In the genomic region with DNA sequence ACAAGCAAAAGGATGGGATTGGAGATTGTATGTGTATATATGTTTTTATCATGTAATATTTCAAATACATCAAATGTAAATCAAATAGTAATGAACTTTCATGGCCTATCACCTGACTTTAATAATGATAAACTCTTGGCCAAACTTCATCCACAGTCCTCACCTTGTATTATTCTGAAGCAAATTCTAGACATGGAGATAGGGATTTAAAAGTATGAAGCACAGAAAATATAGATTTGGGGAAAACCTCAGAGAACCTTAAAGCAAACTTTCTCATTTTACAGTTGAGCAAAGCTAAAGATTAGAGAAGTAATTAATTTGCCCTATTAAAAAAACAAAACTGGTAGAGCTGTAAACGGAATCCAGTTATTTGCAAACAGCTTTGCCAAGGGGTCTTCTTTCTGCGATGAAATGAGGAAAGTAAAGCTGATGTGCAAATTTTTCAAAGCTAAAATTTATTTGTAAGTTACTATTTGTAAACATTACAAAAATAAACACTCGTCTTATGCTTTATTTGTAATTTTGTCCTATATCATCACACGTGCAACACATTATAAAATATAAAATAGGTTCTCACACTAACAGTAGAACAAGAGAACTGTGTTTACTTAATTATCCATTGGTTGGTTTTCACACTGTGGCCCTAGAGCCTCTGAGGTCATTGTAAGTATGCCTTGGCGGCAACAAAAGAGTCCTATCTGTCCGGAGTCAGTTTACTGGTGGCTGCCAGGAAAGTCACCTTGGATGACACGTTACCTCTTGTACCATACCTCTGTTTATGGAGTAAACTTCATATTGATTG, we compare ENCODE assay signal across 12 cellular contexts. TPM values are rescaled to one million over a fixed set of nuclear protein-coding genes. Genes with fewer than 3 reads are reported as not detected.
DNase-seq lines count a peak whose midpoint lies in the region; ATAC-seq and TF ChIP-seq lines count a peak whose summit lies in the region.
"Had no signal": no experiment of that assay in that cellular context is flagged by ENCODE, and none has a peak within 500 bp of the region (broad histone marks: within the 10 kb centered on the region; RNA-seq: fewer than 3 reads in every experiment).

No MANE protein-coding gene starts in this region.

- H3K27ac ChIP-seq in heart left ventricle (peak overlapping the region in 1 of 12 donors; percentile 82), right atrium auricular region (peak overlapping the region in 1 of 2 donors; percentile 1), upper lobe of right lung (peak overlapping the region; percentile 37)
- H3K27ac ChIP-seq: neural progenitor cell had no signal

- peaks cover 0 to 37% (median 9%) of the 10 kb centered on the region in 9 donors for H3K36me3 ChIP-seq in heart left ventricle
- H3K36me3 ChIP-seq in right atrium auricular region, result no peaks in the 10 kb centered on the region
- peaks cover 18% of the 10 kb centered on the region for H3K36me3 ChIP-seq in upper lobe of right lung
- H3K36me3 ChIP-seq: neural progenitor cell had no signal

- H3K9me3 ChIP-seq in heart left ventricle (no peaks in the 10 kb centered on the region), right atrium auricular region (no peaks in the 10 kb centered on the region), upper lobe of right lung (no peaks in the 10 kb centered on the region)
- H3K9me3 ChIP-seq: tibial nerve had no signal

- peak; percentile 64 to 79 (median 72) for ATAC-seq in heart left ventricle
- ATAC-seq in activated T-helper 17 cell treated with anti-CD3 and anti-CD28 coated beads, Interleukin-2, amount 50 U/mL, for 72 hours (replicated peaks), result no peak
- no peak for ATAC-seq in upper lobe of right lung
- no peak for ATAC-seq in HG02759 (IDR thresholded peaks at IDR 0.05; ENCODE audit: unreplicated experiment)

- H3K4me1 Mint-ChIP-seq in activated T-helper 17 cell treated with anti-CD3 and anti-CD28 coated beads, Interleukin-2, amount 50 U/mL, for 72 hours, result peaks cover 5% of the 10 kb centered on the region
- H3K4me1 Mint-ChIP-seq: neural progenitor cell had no signal

- H3K27ac Mint-ChIP-seq in activated T-helper 17 cell treated with anti-CD3 and anti-CD28 coated beads, Interleukin-2, amount 50 U/mL, for 72 hours, result peak overlapping the region; percentile 11
- H3K27ac Mint-ChIP-seq: neural progenitor cell had no signal

- no peaks in the 10 kb centered on the region for H3K27me3 ChIP-seq in heart left ventricle
- H3K27me3 ChIP-seq in right atrium auricular region, result no peaks in the 10 kb centered on the region
- H3K27me3 ChIP-seq in upper lobe of right lung, result no peaks in the 10 kb centered on the region
- H3K27me3 ChIP-seq: neural progenitor cell, tibial nerve had no signal

- peak overlapping the region; percentile 6 for H3K4me3 Mint-ChIP-seq in activated T-helper 17 cell treated with anti-CD3 and anti-CD28 coated beads, Interleukin-2, amount 50 U/mL, for 72 hours
- H3K4me3 Mint-ChIP-seq: neural progenitor cell had no signal

- no peaks in the 10 kb centered on the region for H3K9me3 Mint-ChIP-seq in activated T-helper 17 cell treated with anti-CD3 and anti-CD28 coated beads, Interleukin-2, amount 50 U/mL, for 72 hours
- H3K9me3 Mint-ChIP-seq: neural progenitor cell had no signal

- H3K4me3 ChIP-seq in heart left ventricle, result no peak overlapping the region
- no peak overlapping the region for H3K4me3 ChIP-seq in right atrium auricular region
- H3K4me3 ChIP-seq in upper lobe of right lung, result no peak overlapping the region
- H3K4me3 ChIP-seq: neural progenitor cell, tibial nerve had no signal

- H3K4me1 ChIP-seq in heart left ventricle (peaks cover 0 to 35% (median 0%) of the 10 kb centered on the region in 12 donors), right atrium auricular region (peaks cover 0 to 10% of the 10 kb centered on the region in 2 donors), upper lobe of right lung (peaks cover 5% of the 10 kb centered on the region)
- H3K4me1 ChIP-seq: neural progenitor cell, tibial nerve had no signal

- no peak for TF ChIP-seq POLR2A in heart left ventricle (IDR thresholded peaks at IDR 0.05)

- H3K36me3 Mint-ChIP-seq in activated T-helper 17 cell treated with anti-CD3 and anti-CD28 coated beads, Interleukin-2, amount 50 U/mL, for 72 hours (ENCODE audit: low read depth), result peaks cover 24% of the 10 kb centered on the region

- no peaks in the 10 kb centered on the region for H3K27me3 Mint-ChIP-seq in activated T-helper 17 cell treated with anti-CD3 and anti-CD28 coated beads, Interleukin-2, amount 50 U/mL, for 72 hours

- DNase-seq in heart left ventricle, result no peak
- no peak for DNase-seq in right atrium auricular region (ENCODE audit: low spot score)
- peak; percentile 40 for DNase-seq in iris pigment epithelial cell (ENCODE audit: low read depth)
- DNase-seq in upper lobe of right lung, result no peak
- DNase-seq in NCI-H146 treated with DMSO at 0.1 percent for 48 hours (lab: John Stamatoyannopoulos, UW; ENCODE audit: unreplicated experiment), result no peak
- DNase-seq in NCI-H446 treated with DMSO at 0.1 percent for 48 hours (lab: John Stamatoyannopoulos, UW), result no peak
- DNase-seq: effector CD4-positive, alpha-beta T cell; NCI-H2081 had no signal

- WGBS in heart left ventricle, 4 donors, result 73 to 79% (median 77%) methylated on average over 7 of the region's 7 CpGs

- TF ChIP-seq CTCF in heart left ventricle (IDR thresholded peaks at IDR 0.05) (no peak), right atrium auricular region (IDR thresholded peaks at IDR 0.05) (no peak), upper lobe of right lung (IDR thresholded peaks at IDR 0.05) (no peak)

- intact Hi-C loops in heart left ventricle (cut with DNase I) (no loop called here), upper lobe of right lung (cut with DNase I) (no loop called here)

RNA-seq across cellular contexts. Expression of gene KIF14, which starts 20.0 kb away (rescaled TPM):
- total RNA-seq in heart left ventricle, result 1 to 10 TPM in 1 of 9 donors, under 1 TPM in 7, not detected in 1; 0.04 to 2.0 (median 0.14) TPM
- under 1 TPM in 1 of 2 donors, not detected in 1; 0.04 TPM for polyA plus RNA-seq in heart left ventricle
- total RNA-seq in right atrium auricular region, result under 1 TPM in 1 of 2 donors, not detected in 1; 0.41 TPM
- total RNA-seq in activated T-helper 17 cell treated with anti-CD3 and anti-CD28 coated beads, Interleukin-2, amount 50 U/mL, for 72 hours, result 10 to 100 TPM; 17.1 to 24.4 TPM
- total RNA-seq in upper lobe of right lung, result 0.23 TPM

RNA-seq across cellular contexts. Expression of gene DDX59, which starts 29.1 kb away (rescaled TPM):
- total RNA-seq in heart left ventricle (10 to 100 TPM; 12.9 to 21.6 (median 15.9) TPM), right atrium auricular region (10 to 100 TPM; 13.4 to 21.5 TPM), upper lobe of right lung (14.9 TPM)
- 10 to 100 TPM in 1 of 2 donors, 1 to 10 TPM in 1; 10.0 to 15.5 TPM for polyA plus RNA-seq in heart left ventricle
- total RNA-seq in activated T-helper 17 cell treated with anti-CD3 and anti-CD28 coated beads, Interleukin-2, amount 50 U/mL, for 72 hours, result 10 to 100 TPM; 23.6 to 31.9 TPM

Comparison
In these comparisons a context has a peak if more than half of its experiments do, and no peak if none do; other contexts are left out.
1. ATAC-seq: peak in heart left ventricle (4 of 4); none in activated T-helper 17 cell treated with anti-CD3 and anti-CD28 coated beads, Interleukin-2, amount 50 U/mL, for 72 hours (single experiment), upper lobe of right lung (single experiment) and HG02759 (single experiment).
2. RNA of gene KIF14, which starts 20.0 kb away (total RNA-seq): 17.1 to 24.4 TPM in activated T-helper 17 cell treated with anti-CD3 and anti-CD28 coated beads, Interleukin-2, amount 50 U/mL, for 72 hours; 0.41 TPM in right atrium auricular region, 0.23 TPM in upper lobe of right lung (single experiment) and 0.04 to 2.0 TPM in heart left ventricle; every median in the first group is over 4 times any median in the second.